20 cellular contexts compared by ENCODE assay signal in genomic region chr2:126902152-126902835, GRCh38. TPM values are rescaled to one million over a fixed set of nuclear protein-coding genes. Genes with fewer than 3 reads are reported as not detected.
"Had no signal": no experiment of that assay in that cellular context is flagged by ENCODE, and none has a peak within 500 bp of the region (broad histone marks: within the 10 kb centered on the region; RNA-seq: fewer than 3 reads in every experiment).

No MANE protein-coding gene starts in this region.

- H3K4me3 Mint-ChIP-seq: activated CD8-positive, alpha-beta T cell treated with anti-CD3 and anti-CD28 coated beads, Interleukin-2, amount 10 ng/mL, durations not matched to agents 7 days and 5 days; activated naive CD8-positive, alpha-beta T cell treated with anti-CD3 and anti-CD28 coated beads, Interleukin-2, amount 10 ng/mL, durations not matched to agents 7 days and 5 days; natural killer cell; stimulated activated naive CD8-positive, alpha-beta T cell treated with anti-CD3 and anti-CD28 coated beads, Interleukin-15, Interleukin-2, amounts not matched to agents 100 ng/mL and 50 ng/mL, for 24 hours; T-helper 1 cell treated with Interleukin-12 subunit alpha and Interleukin-12 subunit beta and Interleukin-4 antibody, amounts not matched to agents 30 μg/mL and 1 μg/mL, for 36 hours; WTC11 had no signal

- H3K27me3 ChIP-seq: esophagus muscularis mucosa, testis had no signal

- H3K36me3 ChIP-seq: esophagus muscularis mucosa had no signal

- H3K27ac Mint-ChIP-seq: activated CD8-positive, alpha-beta T cell treated with anti-CD3 and anti-CD28 coated beads, Interleukin-2, amount 10 ng/mL, durations not matched to agents 7 days and 5 days; activated naive CD8-positive, alpha-beta T cell treated with anti-CD3 and anti-CD28 coated beads, Interleukin-2, amount 10 ng/mL, durations not matched to agents 7 days and 5 days; natural killer cell; stimulated activated naive CD8-positive, alpha-beta T cell treated with anti-CD3 and anti-CD28 coated beads, Interleukin-15, Interleukin-2, amounts not matched to agents 100 ng/mL and 50 ng/mL, for 24 hours; T-helper 1 cell treated with Interleukin-12 subunit alpha and Interleukin-12 subunit beta and Interleukin-4 antibody, amounts not matched to agents 30 μg/mL and 1 μg/mL, for 36 hours; WTC11 had no signal

- H3K4me1 ChIP-seq: esophagus muscularis mucosa, psoas muscle, testis had no signal

- H3K27ac ChIP-seq: esophagus muscularis mucosa, psoas muscle, testis had no signal

- H3K9me3 Mint-ChIP-seq: activated naive CD8-positive, alpha-beta T cell treated with anti-CD3 and anti-CD28 coated beads, Interleukin-2, amount 10 ng/mL, durations not matched to agents 7 days and 5 days; T-helper 1 cell treated with Interleukin-12 subunit alpha and Interleukin-12 subunit beta and Interleukin-4 antibody, amounts not matched to agents 30 μg/mL and 1 μg/mL, for 36 hours had no signal

- ATAC-seq: activated CD8-positive, alpha-beta T cell treated with anti-CD3 and anti-CD28 coated beads, Interleukin-2, amount 10 ng/mL, durations not matched to agents 7 days and 5 days; left cardiac atrium; mucosa of descending colon; natural killer cell; psoas muscle; WTC11 had no signal

- H3K36me3 Mint-ChIP-seq: activated naive CD8-positive, alpha-beta T cell treated with anti-CD3 and anti-CD28 coated beads, Interleukin-2, amount 10 ng/mL, durations not matched to agents 7 days and 5 days; natural killer cell had no signal

- H3K4me1 Mint-ChIP-seq: activated naive CD8-positive, alpha-beta T cell treated with anti-CD3 and anti-CD28 coated beads, Interleukin-2, amount 10 ng/mL, durations not matched to agents 7 days and 5 days; natural killer cell; WTC11 had no signal

- H3K9me3 ChIP-seq: mucosa of descending colon, psoas muscle, testis had no signal

- H3K4me3 ChIP-seq: esophagus muscularis mucosa, mucosa of descending colon, psoas muscle, testis had no signal

- DNase-seq: activated CD4-positive, alpha-beta T cell treated with anti-CD3 and anti-CD28 coated beads for 48 hours; activated CD8-positive, alpha-beta T cell treated with anti-CD3 and anti-CD28 coated beads, Interleukin-2, amount 10 ng/mL, durations not matched to agents 7 days and 5 days; activated gamma-delta T cell treated with Interleukin-2 at 50 U/mL for 16 hours; activated naive CD8-positive, alpha-beta T cell treated with anti-CD3 and anti-CD28 coated beads, Interleukin-2, amount 10 ng/mL, durations not matched to agents 7 days and 5 days; anterior cingulate cortex; glutamatergic neuron; left cardiac atrium; mucosa of descending colon; natural killer cell; occipital lobe; psoas muscle; stimulated activated CD4-positive, alpha-beta T cell treated with anti-CD3 and anti-CD28 coated beads, Interleukin-4, amount 100 ng/mL, for 24 hours; testis had no signal

RNA-seq across cellular contexts. Expression of gene TEX51, which starts 3.6 kb away (rescaled TPM):
- total RNA-seq: activated CD8-positive, alpha-beta T cell treated with anti-CD3 and anti-CD28 coated beads, Interleukin-2, amount 10 ng/mL, durations not matched to agents 7 days and 5 days; activated naive CD8-positive, alpha-beta T cell treated with anti-CD3 and anti-CD28 coated beads, Interleukin-2, amount 10 ng/mL, durations not matched to agents 7 days and 5 days; esophagus muscularis mucosa; fibroblast of villous mesenchyme; left cardiac atrium; lung microvascular endothelial cell; mucosa of descending colon; natural killer cell; occipital lobe; psoas muscle; urinary bladder; WTC11 had no signal
- polyA plus RNA-seq: psoas muscle, urinary bladder had no signal
